Comparison of ENCODE assay signal across 21 cellular contexts in the genomic region with DNA sequence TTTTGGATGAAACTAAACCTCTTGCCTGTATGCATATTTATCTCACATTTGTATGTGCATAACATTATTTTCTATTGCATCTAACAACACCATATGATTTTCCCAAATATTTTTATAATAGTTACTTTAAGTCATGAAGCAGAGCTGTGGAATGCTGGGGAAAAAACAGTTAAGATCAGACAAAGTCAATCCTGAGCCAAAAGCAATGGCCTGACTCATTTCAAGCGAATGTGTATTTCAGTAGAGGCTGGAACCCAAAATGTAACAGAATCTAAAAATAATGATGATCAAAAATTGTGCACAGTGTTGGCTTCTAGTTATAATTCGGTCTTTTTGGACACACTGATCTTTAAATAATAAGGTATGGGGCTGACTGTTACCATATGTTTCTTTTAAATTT.
DNase-seq lines count a peak whose midpoint lies in the region; ATAC-seq and TF ChIP-seq lines count a peak whose summit lies in the region.
"Had no signal": no experiment of that assay in that cellular context is flagged by ENCODE, and none has a peak within 500 bp of the region (broad histone marks: within the 10 kb centered on the region; RNA-seq: fewer than 3 reads in every experiment).

No MANE protein-coding gene starts in this region.

- H3K4me3 ChIP-seq in MG63 = no peak overlapping the region
- H3K4me3 ChIP-seq: BLaER1 treated with 17β-estradiol and CSF1 and Interleukin-3, amounts not matched to agents 10 nM and 100 nM; HAP-1 had no signal

- no peaks in the 10 kb centered on the region for H3K27me3 ChIP-seq in MG63
- H3K27me3 ChIP-seq: BLaER1 treated with 17β-estradiol and CSF1 and Interleukin-3, amounts not matched to agents 10 nM and 100 nM had no signal

- H3K27ac Mint-ChIP-seq in chondrocyte (ENCODE audit: unreplicated experiment) = peak overlapping the region; percentile 100
- H3K27ac Mint-ChIP-seq: activated CD8-positive, alpha-beta T cell treated with anti-CD3 and anti-CD28 coated beads, Interleukin-2, amount 10 ng/mL, durations not matched to agents 7 days and 5 days; effector memory CD8-positive, alpha-beta T cell had no signal

- ATAC-seq in omental fat pad (ENCODE audit: low FRiP score) (peak; percentile 37), HG02970 (IDR thresholded peaks at IDR 0.05; ENCODE audit: low FRiP score, unreplicated experiment) (no peak), GM19395 (IDR thresholded peaks at IDR 0.05; ENCODE audit: unreplicated experiment) (no peak), left colon (no peak)
- ATAC-seq: activated CD8-positive, alpha-beta T cell treated with anti-CD3 and anti-CD28 coated beads, Interleukin-2, amount 10 ng/mL, durations not matched to agents 7 days and 5 days; effector memory CD8-positive, alpha-beta T cell had no signal

- DNase-seq in Ammon's horn (ENCODE audit: low spot score) = peak; percentile 2
- peak; percentile 42 for DNase-seq in MG63
- no peak for DNase-seq in chondrocyte (ENCODE audit: low spot score)
- DNase-seq in omental fat pad (ENCODE audit: low spot score) = no peak
- DNase-seq in NCI-H524 (lab: John Stamatoyannopoulos, UW) = no peak
- no peak for DNase-seq in left colon
- DNase-seq: activated CD8-positive, alpha-beta T cell treated with anti-CD3 and anti-CD28 coated beads, Interleukin-2, amount 10 ng/mL, durations not matched to agents 7 days and 5 days; activated effector memory CD4-positive, alpha-beta T cell treated with anti-CD3 and anti-CD28 coated beads, Interleukin-2, amount 50 U/mL, for 16 hours; DMS153; effector memory CD8-positive, alpha-beta T cell; head of caudate nucleus; kidney; NCI-H1417; occipital lobe; OCI-M1; small intestine; stimulated activated naive CD4-positive, alpha-beta T cell treated with Interleukin-2 at 50 U/mL for 16 hours had no signal

- intact Hi-C loops in left colon (cut with DNase I, micrococcal nuclease) = no loop called here

- TF ChIP-seq CTCF in chondrocyte (IDR thresholded peaks at IDR 0.05) = no peak
- TF ChIP-seq CTCF in omental fat pad (IDR thresholded peaks at IDR 0.05) = no peak

- H3K36me3 ChIP-seq in MG63 = no peaks in the 10 kb centered on the region
- H3K36me3 ChIP-seq: BLaER1 treated with 17β-estradiol and CSF1 and Interleukin-3, amounts not matched to agents 10 nM and 100 nM; HAP-1 had no signal

- peaks cover 33% of the 10 kb centered on the region for H3K4me1 Mint-ChIP-seq in chondrocyte (ENCODE audit: low read depth)

- H3K9me3 Mint-ChIP-seq in chondrocyte (ENCODE audit: low read depth) = peaks cover 7% of the 10 kb centered on the region

- H3K36me3 Mint-ChIP-seq in chondrocyte (ENCODE audit: low read depth) = no peaks in the 10 kb centered on the region

- H3K4me3 Mint-ChIP-seq in chondrocyte (ENCODE audit: unreplicated experiment) = no peak overlapping the region
- H3K4me3 Mint-ChIP-seq: activated CD8-positive, alpha-beta T cell treated with anti-CD3 and anti-CD28 coated beads, Interleukin-2, amount 10 ng/mL, durations not matched to agents 7 days and 5 days; effector memory CD8-positive, alpha-beta T cell had no signal

- no peaks in the 10 kb centered on the region for H3K27me3 Mint-ChIP-seq in chondrocyte (ENCODE audit: low read depth)
- H3K27me3 Mint-ChIP-seq: effector memory CD8-positive, alpha-beta T cell had no signal

- no peaks in the 10 kb centered on the region for H3K9me3 ChIP-seq in MG63
- H3K9me3 ChIP-seq: BLaER1 treated with 17β-estradiol and CSF1 and Interleukin-3, amounts not matched to agents 10 nM and 100 nM; HAP-1 had no signal

Comparison
In these comparisons a context has a peak if more than half of its experiments do, and no peak if none do; other contexts are left out.
1. DNase-seq: peak in Ammon's horn (single experiment) and MG63 (single experiment); none in chondrocyte (single experiment), omental fat pad (single experiment), NCI-H524 (0 of 2) and left colon (0 of 2).